ENCODE assay signal across 20 cellular contexts in the genomic region with DNA sequence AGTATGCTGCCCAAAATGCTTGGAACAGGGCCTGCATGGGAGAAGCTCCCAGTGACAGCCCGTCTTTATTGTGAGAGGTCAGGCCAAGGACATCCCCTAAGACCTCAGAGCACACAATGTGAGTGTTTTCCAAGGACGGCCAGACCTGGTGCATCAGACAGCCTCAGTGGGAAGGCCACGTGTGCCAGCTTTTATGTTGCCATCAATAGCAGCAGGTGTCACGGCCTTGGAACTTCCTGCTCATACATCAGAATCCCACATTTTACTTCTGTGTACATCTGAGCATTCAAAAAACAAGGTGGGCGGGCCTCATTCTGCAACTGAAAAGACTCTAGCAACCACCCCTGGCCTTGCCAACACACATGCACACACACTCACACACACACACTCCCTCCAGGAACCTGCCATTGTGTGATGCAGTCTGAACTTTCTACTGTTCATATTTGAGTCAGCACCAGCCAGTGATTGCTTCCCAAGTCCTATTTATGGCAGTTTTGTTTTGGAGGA.
DNase-seq lines count a peak whose midpoint lies in the region; ATAC-seq and TF ChIP-seq lines count a peak whose summit lies in the region.
"Had no signal": no experiment of that assay in that cellular context is flagged by ENCODE, and none has a peak within 500 bp of the region (broad histone marks: within the 10 kb centered on the region; RNA-seq: fewer than 3 reads in every experiment).

No MANE protein-coding gene starts in this region.

- DNase-seq in NCI-H345 (lab: John Stamatoyannopoulos, UW) (peak; percentile 57), NCI-H345 treated with DMSO at 0.1 percent for 48 hours (lab: John Stamatoyannopoulos, UW; ENCODE audit: unreplicated experiment) (no peak), WTC11 (ENCODE audit: low spot score) (no peak), heart left ventricle (peak in 4 of 5 donors; percentile 34 to 74 (median 67)), psoas muscle (no peak), DMS114 treated with DMSO at 0.1 percent for 48 hours (lab: John Stamatoyannopoulos, UW; ENCODE audit: unreplicated experiment) (no peak), testis (no peak), DMS53 (lab: John Stamatoyannopoulos, UW) (no peak)
- DNase-seq: activated CD4-positive, alpha-beta T cell treated with anti-CD3 and anti-CD28 coated beads for 1 hour; activated naive CD4-positive, alpha-beta T cell treated with anti-CD3 and anti-CD28 coated beads for 36 hours; activated T-cell treated with anti-CD3 and anti-CD28 coated beads, Interleukin-2, amount 50 U/mL, for 4 hours; cerebellar nuclear complex; effector CD8-positive, alpha-beta T cell; esophagus squamous epithelium; HFFc6; NCI-H1417 treated with DMSO at 0.1 percent for 48 hours; NCI-H446 treated with DMSO at 0.1 percent for 48 hours; RPMI8226 had no signal

- no peaks in the 10 kb centered on the region for H3K9me3 Mint-ChIP-seq in WTC11
- H3K9me3 Mint-ChIP-seq: activated naive CD4-positive, alpha-beta T cell treated with anti-CD3 and anti-CD28 coated beads for 36 hours; activated T-cell treated with anti-CD3 and anti-CD28 coated beads, Interleukin-2, amount 50 U/mL, for 4 hours; HFFc6 had no signal

- ATAC-seq in WTC11: peak; percentile 32
- ATAC-seq in heart left ventricle: peak in 3 of 4 donors; percentile 53 to 69 (median 64)
- peak in 3 of 4 donors; percentile 22 to 49 (median 35) for ATAC-seq in psoas muscle
- ATAC-seq: activated T-cell treated with anti-CD3 and anti-CD28 coated beads, Interleukin-2, amount 50 U/mL, for 4 hours had no signal

- H3K36me3 ChIP-seq in heart left ventricle (no peaks in the 10 kb centered on the region), psoas muscle (ENCODE audit: insufficient read depth in 1 of 2, low read depth in 1 of 2) (no peaks in the 10 kb centered on the region), testis (ENCODE audit: low read depth, missing control alignments) (no peaks in the 10 kb centered on the region)
- H3K36me3 ChIP-seq: BLaER1, esophagus squamous epithelium, vagina had no signal

- POLR2A ChIA-PET in WTC11 (lab: Charles Lee): no interaction called here

- TF ChIP-seq CTCF in WTC11 (IDR thresholded peaks at IDR 0.05) (no peak), heart left ventricle (IDR thresholded peaks at IDR 0.05) (no peak), psoas muscle (IDR thresholded peaks at IDR 0.05) (no peak), testis (IDR thresholded peaks at IDR 0.05) (no peak)

- H3K27me3 Mint-ChIP-seq in WTC11 (ENCODE audit: low read depth): no peaks in the 10 kb centered on the region

- no peak for TF ChIP-seq POLR2A in heart left ventricle (IDR thresholded peaks at IDR 0.05)
- TF ChIP-seq POLR2A in testis (IDR thresholded peaks at IDR 0.05): no peak

- intact Hi-C loops in heart left ventricle (cut with DNase I) (loop anchor here in 4 of 10 donors (5.0 kb wide), 4 partner anchors 65 to 755 kb away; partner anchors contain the start of gene TBX3 (in 2 of the 4)), psoas muscle (cut with DNase I) (loop anchor here in 1 of 2 donors (10.0 kb wide), 1 partner anchor 512 kb away; no protein-coding TSS in a partner anchor), testis (cut with DNase I; ENCODE audit: low total_unique reads) (no loop called here)

- H3K4me3 ChIP-seq in heart left ventricle (no peak overlapping the region), psoas muscle (no peak overlapping the region), testis (no peak overlapping the region)
- H3K4me3 ChIP-seq: BLaER1, esophagus squamous epithelium, vagina had no signal

- H3K4me1 ChIP-seq in heart left ventricle (peaks cover 0 to 31% (median 10%) of the 10 kb centered on the region in 12 donors), psoas muscle (no peaks in the 10 kb centered on the region), testis (no peaks in the 10 kb centered on the region)
- H3K4me1 ChIP-seq: BLaER1, vagina had no signal

- H3K27me3 ChIP-seq in heart left ventricle (no peaks in the 10 kb centered on the region), psoas muscle (ENCODE audit: insufficient read depth in 3 of 3, low read length in 2 of 3) (no peaks in the 10 kb centered on the region), testis (no peaks in the 10 kb centered on the region)
- H3K27me3 ChIP-seq: BLaER1, esophagus squamous epithelium, vagina had no signal

- WGBS in heart left ventricle, 4 donors: 37 to 54% (median 43%) methylated on average over 5 of the region's 5 CpGs
- WGBS in psoas muscle, 3 donors: 42 to 58% (median 48%) methylated on average over 5 of the region's 5 CpGs
- 47 to 48% methylated on average over 3 to 5 of the region's 5 CpGs for WGBS in testis, 2 donors

- peak overlapping the region in 10 of 12 donors; percentile 0 to 69 (median 40) for H3K27ac ChIP-seq in heart left ventricle
- no peak overlapping the region for H3K27ac ChIP-seq in psoas muscle
- no peak overlapping the region for H3K27ac ChIP-seq in testis
- H3K27ac ChIP-seq: BLaER1, esophagus squamous epithelium, vagina had no signal

- H3K36me3 Mint-ChIP-seq in WTC11: no peaks in the 10 kb centered on the region

- H3K9me3 ChIP-seq in heart left ventricle: no peaks in the 10 kb centered on the region
- H3K9me3 ChIP-seq in psoas muscle: no peaks in the 10 kb centered on the region
- H3K9me3 ChIP-seq in testis: no peaks in the 10 kb centered on the region
- H3K9me3 ChIP-seq: BLaER1, esophagus squamous epithelium, vagina had no signal

- H3K27ac Mint-ChIP-seq in WTC11: no peak overlapping the region
- H3K27ac Mint-ChIP-seq: activated naive CD4-positive, alpha-beta T cell treated with anti-CD3 and anti-CD28 coated beads for 36 hours; HFFc6 had no signal

- CTCF ChIA-PET in WTC11 (lab: Charles Lee): interaction anchor here (1.7 kb wide), 1 partner anchor 20 kb away, joined by 6 read pairs; no protein-coding TSS in a partner anchor

- H3K4me1 Mint-ChIP-seq in WTC11: peaks cover 22% of the 10 kb centered on the region

- H3K4me3 Mint-ChIP-seq in WTC11: no peak overlapping the region
- H3K4me3 Mint-ChIP-seq: activated naive CD4-positive, alpha-beta T cell treated with anti-CD3 and anti-CD28 coated beads for 36 hours; activated T-cell treated with anti-CD3 and anti-CD28 coated beads, Interleukin-2, amount 50 U/mL, for 4 hours; HFFc6 had no signal

TF ChIP-seq in WTC11, 78 proteins besides CTCF, POLR2A, EP300 and RAD21 (continues in another document):
- TF ChIP-seq JUN (CRISPR knock-in tag; IDR thresholded peaks at IDR 0.05) (no peak), GABPB1 (CRISPR knock-in tag; IDR thresholded peaks at IDR 0.05) (no peak; the same call in 1 of the 2 replicates), NR3C1 (CRISPR knock-in tag; conservative IDR thresholded peaks at IDR 0.05; ENCODE audit: low read depth) (no peak), NR2C2 (CRISPR knock-in tag; IDR thresholded peaks at IDR 0.05) (no peak), ZNF532 (CRISPR knock-in tag; IDR thresholded peaks at IDR 0.05; ENCODE audit: borderline replicate concordance) (no peak), ZNF512 (CRISPR knock-in tag; IDR thresholded peaks at IDR 0.05; ENCODE audit: borderline replicate concordance) (no peak)

Comparison
In these comparisons a context has a peak if more than half of its experiments do, and no peak if none do; other contexts are left out.
1. DNase-seq: peak in NCI-H345 (single experiment) and heart left ventricle (4 of 5); none in NCI-H345 treated with DMSO at 0.1 percent for 48 hours (single experiment), WTC11 (single experiment), psoas muscle (0 of 2), DMS114 treated with DMSO at 0.1 percent for 48 hours (single experiment), testis (single experiment) and DMS53 (single experiment).
2. H3K27ac ChIP-seq: peak in heart left ventricle (10 of 12); none in psoas muscle (single experiment) and testis (0 of 2).
3. Peak in every context shown above with its lines, with median percentiles within 50 percentile points of each other: ATAC-seq.